In genomic region chr19:42301646-42302204, GRCh38 we compare ENCODE assay signal across 8 cellular contexts. TPM values are rescaled to one million over a fixed set of nuclear protein-coding genes. Genes with fewer than 3 reads are reported as not detected.
A peak's percentile ranks its signal among the peaks of the same experiment; 100 is the strongest.
DNase-seq lines count a peak whose midpoint lies in the region; ATAC-seq and TF ChIP-seq lines count a peak whose summit lies in the region.

Gene PRR19, plus strand, starts transcription at chr19:42302132. Its CDS starts 7,453 bp downstream, at chr19:42309585.

- peak; percentile 29 for DNase-seq in stimulated activated CD4-positive, alpha-beta T cell treated with anti-CD3 and anti-CD28 coated beads, Interleukin-4, amount 100 ng/mL, for 1 hour
- DNase-seq in stimulated activated CD4-positive, alpha-beta T cell treated with anti-CD3 and anti-CD28 coated beads, Interleukin-4, amount 100 ng/mL, for 4 hours, result no peak
- DNase-seq in NCI-H69 (lab: John Stamatoyannopoulos, UW) (peak; percentile 71), mucosa of descending colon (peak in 1 of 3 donors; percentile 58), islet precursor cell (no peak), NCI-H2196 treated with DMSO at 0.1 percent for 48 hours (lab: John Stamatoyannopoulos, UW; ENCODE audit: unreplicated experiment) (no peak), NCI-H2107 treated with DMSO at 0.1 percent for 48 hours (lab: John Stamatoyannopoulos, UW; ENCODE audit: unreplicated experiment) (no peak)

- no peak for TF ChIP-seq CTCF in mucosa of descending colon (IDR thresholded peaks at IDR 0.05)

- no peaks in the 10 kb centered on the region for H3K9me3 ChIP-seq in mucosa of descending colon

- intact Hi-C loops in dendritic cell treated with granulocyte-macrophage colony-stimulating factor and Interleukin-4, amounts not matched to agents 40 ng/mL and 50 ng/mL, for 4 days (cut with micrococcal nuclease), result no loop called here
- intact Hi-C loops in mucosa of descending colon (cut with DNase I, micrococcal nuclease), result no loop called here

- H3K9me3 Mint-ChIP-seq in dendritic cell treated with granulocyte-macrophage colony-stimulating factor and Interleukin-4, amounts not matched to agents 40 ng/mL and 50 ng/mL, for 4 days, result no peaks in the 10 kb centered on the region

- peaks cover 29% of the 10 kb centered on the region for H3K4me1 Mint-ChIP-seq in dendritic cell treated with granulocyte-macrophage colony-stimulating factor and Interleukin-4, amounts not matched to agents 40 ng/mL and 50 ng/mL, for 4 days (ENCODE audit: low read depth)

- peaks cover 7% of the 10 kb centered on the region for H3K4me1 ChIP-seq in mucosa of descending colon (ENCODE audit: low read depth)

- peak within 1 kb of the TSS; percentile 45 for H3K4me3 ChIP-seq in mucosa of descending colon

- H3K36me3 Mint-ChIP-seq in dendritic cell treated with granulocyte-macrophage colony-stimulating factor and Interleukin-4, amounts not matched to agents 40 ng/mL and 50 ng/mL, for 4 days (ENCODE audit: low read depth), result peaks cover 4% of the 10 kb centered on the region

- H3K36me3 ChIP-seq in mucosa of descending colon (ENCODE audit: low read depth), result no peaks in the 10 kb centered on the region

- peak within 1 kb of the TSS; percentile 89 for H3K4me3 Mint-ChIP-seq in dendritic cell treated with granulocyte-macrophage colony-stimulating factor and Interleukin-4, amounts not matched to agents 40 ng/mL and 50 ng/mL, for 4 days

- peak; percentile 60 for ATAC-seq in mucosa of descending colon

- peaks cover 8% of the 10 kb centered on the region for H3K27me3 Mint-ChIP-seq in dendritic cell treated with granulocyte-macrophage colony-stimulating factor and Interleukin-4, amounts not matched to agents 40 ng/mL and 50 ng/mL, for 4 days

- peak within 1 kb of the TSS; percentile 75 for H3K27ac Mint-ChIP-seq in dendritic cell treated with granulocyte-macrophage colony-stimulating factor and Interleukin-4, amounts not matched to agents 40 ng/mL and 50 ng/mL, for 4 days

RNA-seq across cellular contexts. Expression of gene PRR19, which starts in this region (rescaled TPM):
- 1 to 10 TPM in 1 of 3 donors, not detected in 2; 1.0 TPM for total RNA-seq in mucosa of descending colon

Comparison
In these comparisons a context has a peak if more than half of its experiments do, and no peak if none do; other contexts are left out.
1. DNase-seq: peak in stimulated activated CD4-positive, alpha-beta T cell treated with anti-CD3 and anti-CD28 coated beads, Interleukin-4, amount 100 ng/mL, for 1 hour (single experiment) and NCI-H69 (single experiment); none in stimulated activated CD4-positive, alpha-beta T cell treated with anti-CD3 and anti-CD28 coated beads, Interleukin-4, amount 100 ng/mL, for 4 hours (0 of 2), islet precursor cell (single experiment), NCI-H2196 treated with DMSO at 0.1 percent for 48 hours (single experiment) and NCI-H2107 treated with DMSO at 0.1 percent for 48 hours (single experiment).